1 cellular context compared by ENCODE assay signal in the genomic region with DNA sequence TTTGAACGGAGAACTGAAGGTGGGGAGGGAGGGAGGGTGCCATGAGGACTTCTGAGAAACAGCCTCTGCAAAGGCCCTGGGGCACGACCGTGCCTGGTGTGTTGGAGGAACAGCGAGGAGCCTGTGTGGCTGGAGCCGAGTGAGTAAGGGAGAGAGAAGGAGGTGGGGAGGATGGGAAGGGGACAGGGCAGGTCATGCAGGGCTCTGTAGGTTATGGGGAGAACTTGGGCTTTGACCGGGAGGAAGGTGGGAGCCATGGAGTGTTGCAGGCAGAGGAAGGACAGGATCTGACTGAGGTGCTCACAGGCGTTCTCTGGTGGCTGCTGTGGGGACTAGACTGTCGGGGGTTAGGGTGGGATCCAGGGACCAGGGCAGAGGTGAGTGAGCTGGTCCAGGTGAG.
A peak's percentile ranks its signal among the peaks of the same experiment; 100 is the strongest.
TF ChIP-seq lines count a peak whose summit lies in the region.

No MANE protein-coding gene starts in this region.

TF ChIP-seq in A549, 52 proteins besides CTCF, POLR2A, EP300 and RAD21:
- TF ChIP-seq ZFP36 (IDR thresholded peaks at IDR 0.05; ENCODE audit: borderline replicate concordance, partially characterized antibody) (peak; percentile 55), ESRRA (IDR thresholded peaks at IDR 0.05; ENCODE audit: borderline replicate concordance, low read length) (no peak), SREBF2 (IDR thresholded peaks at IDR 0.05) (no peak), TP53 (CRISPR knock-in tag; IDR thresholded peaks at IDR 0.05) (no peak), ZSCAN20 (CRISPR knock-in tag; IDR thresholded peaks at IDR 0.05) (no peak)
TF ChIP-seq in A549: peak in this region for 1.
